9 cellular contexts compared by ENCODE assay signal in genomic region chr17:50210249-50211225, GRCh38. TPM values are rescaled to one million over a fixed set of nuclear protein-coding genes. Genes with fewer than 3 reads are reported as not detected.
DNase-seq lines count a peak whose midpoint lies in the region; ATAC-seq and TF ChIP-seq lines count a peak whose summit lies in the region.
"Had no signal": no experiment of that assay in that cellular context is flagged by ENCODE, and none has a peak within 500 bp of the region (broad histone marks: within the 10 kb centered on the region; RNA-seq: fewer than 3 reads in every experiment).

No MANE protein-coding gene starts in this region.

- no peaks in the 10 kb centered on the region for H3K36me3 Mint-ChIP-seq in nephron (ENCODE audit: low read depth)

- no peaks in the 10 kb centered on the region for H3K36me3 ChIP-seq in NT2/D1 (ENCODE audit: insufficient read depth, insufficient read length, low read length)

- H3K4me1 Mint-ChIP-seq in nephron: peaks cover 96% of the 10 kb centered on the region

- H3K9ac ChIP-seq in NT2/D1 (ENCODE audit: insufficient read length, low read depth): peak overlapping the region; percentile 79

- DNase-seq in AG08395 (ENCODE audit: low spot score): peak; percentile 90
- peak; percentile 76 for DNase-seq in NT2/D1 (ENCODE audit: low read depth, low spot score)
- no peak for DNase-seq in activated gamma-delta T cell (lab: John Stamatoyannopoulos, UW)
- no peak for DNase-seq in NCI-H1092 treated with DMSO at 0.1 percent for 48 hours (lab: John Stamatoyannopoulos, UW)
- DNase-seq in UCSD-AML1 (lab: John Stamatoyannopoulos, UW; ENCODE audit: unreplicated experiment): no peak
- no peak for DNase-seq in NCI-H526 treated with DMSO at 0.1 percent for 48 hours (lab: John Stamatoyannopoulos, UW)
- DNase-seq: NCI-H187 treated with DMSO at 0.1 percent for 48 hours had no signal

- peaks cover 32% of the 10 kb centered on the region for H3K4me1 ChIP-seq in NT2/D1 (ENCODE audit: insufficient read depth, insufficient read length)

- H3K9me3 ChIP-seq in NT2/D1 (ENCODE audit: insufficient read depth, low read length): no peaks in the 10 kb centered on the region

- peak overlapping the region; percentile 51 to 75 (median 62) for H3K4me3 Mint-ChIP-seq in nephron

- H3K4me3 ChIP-seq in NT2/D1 (ENCODE audit: insufficient read length, low read depth): peak overlapping the region; percentile 27

- ATAC-seq in esophagus mucosa: peak; percentile 28

- peak overlapping the region; percentile 98 to 100 (median 99) for H3K27ac Mint-ChIP-seq in nephron

- no peak for TF ChIP-seq CTCF in nephron (IDR thresholded peaks at IDR 0.05; ENCODE audit: unreplicated experiment in 3 of 3)

- H3K27me3 Mint-ChIP-seq in nephron (ENCODE audit: low read depth): peaks cover 19% of the 10 kb centered on the region

- H3K27me3 ChIP-seq in NT2/D1 (ENCODE audit: insufficient read depth, insufficient read length): peaks cover 3% of the 10 kb centered on the region

- no peaks in the 10 kb centered on the region for H3K9me3 Mint-ChIP-seq in nephron

RNA-seq across cellular contexts. Expression of gene COL1A1, which starts 9.1 kb away (rescaled TPM):
- total RNA-seq in esophagus mucosa: 42.7 TPM

RNA-seq across cellular contexts. Expression of gene SGCA, which starts 44.7 kb away (rescaled TPM):
- 0.64 TPM for total RNA-seq in esophagus mucosa

Comparison
In these comparisons a context has a peak if more than half of its experiments do, and no peak if none do; other contexts are left out.
1. DNase-seq: peak in AG08395 (single experiment) and NT2/D1 (single experiment); none in activated gamma-delta T cell (single experiment), NCI-H1092 treated with DMSO at 0.1 percent for 48 hours (single experiment), UCSD-AML1 (single experiment) and NCI-H526 treated with DMSO at 0.1 percent for 48 hours (single experiment).